Comparison of ENCODE assay signal across 9 cellular contexts in genomic region chr3:188431553-188431952, GRCh38.
DNase-seq lines count a peak whose midpoint lies in the region; ATAC-seq and TF ChIP-seq lines count a peak whose summit lies in the region.
"Had no signal": no experiment of that assay in that cellular context is flagged by ENCODE, and none has a peak within 500 bp of the region (broad histone marks: within the 10 kb centered on the region; RNA-seq: fewer than 3 reads in every experiment).

No MANE protein-coding gene starts in this region.

- H3K4me1 ChIP-seq in foreskin keratinocyte = peaks cover 11% of the 10 kb centered on the region

- peak overlapping the region; percentile 97 for H3K27ac Mint-ChIP-seq in stimulated activated naive B cell treated with anti-CD40 and anti-IgM and Interleukin-4, amounts not matched to agents 10 μg/mL and 1 μg/mL and 100 μg/mL, for 72 hours
- H3K27ac Mint-ChIP-seq in immature natural killer cell = no peak overlapping the region

- no peaks in the 10 kb centered on the region for H3K27me3 Mint-ChIP-seq in stimulated activated naive B cell treated with anti-CD40 and anti-IgM and Interleukin-4, amounts not matched to agents 10 μg/mL and 1 μg/mL and 100 μg/mL, for 72 hours
- peaks cover under 1 to 11% (median 4%) of the 10 kb centered on the region in 3 donors for H3K27me3 Mint-ChIP-seq in immature natural killer cell (ENCODE audit: low read depth in 3 of 3)

- H3K4me3 Mint-ChIP-seq in stimulated activated naive B cell treated with anti-CD40 and anti-IgM and Interleukin-4, amounts not matched to agents 10 μg/mL and 1 μg/mL and 100 μg/mL, for 72 hours = peak overlapping the region; percentile 5 to 27
- no peak overlapping the region for H3K4me3 Mint-ChIP-seq in immature natural killer cell

- peaks cover 29 to 40% of the 10 kb centered on the region in 2 donors for H3K36me3 Mint-ChIP-seq in stimulated activated naive B cell treated with anti-CD40 and anti-IgM and Interleukin-4, amounts not matched to agents 10 μg/mL and 1 μg/mL and 100 μg/mL, for 72 hours
- peaks cover 17 to 26% (median 21%) of the 10 kb centered on the region in 3 donors for H3K36me3 Mint-ChIP-seq in immature natural killer cell

- H3K27me3 ChIP-seq in foreskin keratinocyte = no peaks in the 10 kb centered on the region

- no peak for TF ChIP-seq CTCF in foreskin keratinocyte (conservative IDR thresholded peaks at IDR 0.05)

- DNase-seq in H4 (ENCODE audit: low spot score) = peak; percentile 19
- DNase-seq in SIG-M5 treated with dmso at 0.1 percent for 504 hours (lab: John Stamatoyannopoulos, UW; ENCODE audit: unreplicated experiment) = peak; percentile 93
- peak; percentile 53 to 79 for DNase-seq in foreskin keratinocyte
- DNase-seq in stimulated activated naive B cell treated with anti-CD40 and anti-IgM and Interleukin-4, amounts not matched to agents 10 μg/mL and 1 μg/mL and 100 μg/mL, for 72 hours = no peak
- no peak for DNase-seq in immature natural killer cell
- no peak for DNase-seq in stimulated activated CD4-positive, alpha-beta T cell treated with anti-CD3 and anti-CD28 coated beads, Interleukin-15, amount 100 ng/mL, for 24 hours
- no peak for DNase-seq in DMS114 treated with DMSO at 0.1 percent for 48 hours (lab: John Stamatoyannopoulos, UW; ENCODE audit: unreplicated experiment)
- DNase-seq: T-helper 2 cell had no signal

- ATAC-seq in foreskin keratinocyte = peak; percentile 23
- peak in 1 of 2 donors; percentile 11 for ATAC-seq in stimulated activated naive B cell treated with anti-CD40 and anti-IgM and Interleukin-4, amounts not matched to agents 10 μg/mL and 1 μg/mL and 100 μg/mL, for 72 hours (replicated peaks)
- no peak for ATAC-seq in HG03469 (IDR thresholded peaks at IDR 0.05; ENCODE audit: unreplicated experiment)

- H3K27ac ChIP-seq in foreskin keratinocyte = no peak overlapping the region

- peaks cover 42 to 81% of the 10 kb centered on the region in 2 donors for H3K4me1 Mint-ChIP-seq in stimulated activated naive B cell treated with anti-CD40 and anti-IgM and Interleukin-4, amounts not matched to agents 10 μg/mL and 1 μg/mL and 100 μg/mL, for 72 hours
- peaks cover 28 to 47% of the 10 kb centered on the region in 2 donors for H3K4me1 Mint-ChIP-seq in immature natural killer cell

- peaks cover 16 to 17% of the 10 kb centered on the region in 2 donors for H3K9me3 Mint-ChIP-seq in stimulated activated naive B cell treated with anti-CD40 and anti-IgM and Interleukin-4, amounts not matched to agents 10 μg/mL and 1 μg/mL and 100 μg/mL, for 72 hours
- peaks cover 0 to 7% (median 0%) of the 10 kb centered on the region in 6 donors for H3K9me3 Mint-ChIP-seq in immature natural killer cell

Comparison
In these comparisons a context has a peak if more than half of its experiments do, and no peak if none do; other contexts are left out.
1. DNase-seq: peak in H4 (single experiment), SIG-M5 treated with dmso at 0.1 percent for 504 hours (single experiment) and foreskin keratinocyte (2 of 2); none in stimulated activated naive B cell treated with anti-CD40 and anti-IgM and Interleukin-4, amounts not matched to agents 10 μg/mL and 1 μg/mL and 100 μg/mL, for 72 hours (single experiment), immature natural killer cell (0 of 3), stimulated activated CD4-positive, alpha-beta T cell treated with anti-CD3 and anti-CD28 coated beads, Interleukin-15, amount 100 ng/mL, for 24 hours (single experiment) and DMS114 treated with DMSO at 0.1 percent for 48 hours (single experiment).
2. H3K4me3 Mint-ChIP-seq: peak in stimulated activated naive B cell treated with anti-CD40 and anti-IgM and Interleukin-4, amounts not matched to agents 10 μg/mL and 1 μg/mL and 100 μg/mL, for 72 hours (2 of 2); none in immature natural killer cell (0 of 5).